ENCODE assay signal across 25 cellular contexts in the genomic region with DNA sequence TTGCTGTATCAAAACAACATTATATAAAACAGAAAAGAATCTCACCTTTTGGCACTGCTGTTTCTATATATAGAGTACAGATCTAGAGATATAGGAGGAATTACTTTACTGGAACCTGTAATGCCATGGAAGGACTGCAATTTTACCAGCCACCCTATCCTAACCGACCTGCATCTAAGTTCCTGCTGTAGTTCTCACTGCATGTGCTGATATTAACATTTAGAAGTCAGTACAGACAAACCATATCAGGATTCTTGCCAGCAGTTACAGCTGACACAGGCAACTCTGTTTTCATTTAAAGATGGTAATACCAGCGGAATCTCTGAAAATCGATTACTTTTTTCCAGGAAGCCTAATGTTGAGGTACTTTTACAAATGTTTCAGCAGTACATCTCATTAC.
"Had no signal": no experiment of that assay in that cellular context is flagged by ENCODE, and none has a peak within 500 bp of the region (broad histone marks: within the 10 kb centered on the region; RNA-seq: fewer than 3 reads in every experiment).

No MANE protein-coding gene starts in this region.

- ATAC-seq: activated naive CD4-positive, alpha-beta T cell treated with anti-CD3 and anti-CD28 coated beads, Interleukin-2, amount 50 U/mL, for 72 hours; activated naive CD8-positive, alpha-beta T cell treated with anti-CD3 and anti-CD28 coated beads, Interleukin-2, amount 50 U/mL, for 24 hours; activated T-cell treated with anti-CD3 and anti-CD28 coated beads, Interleukin-2, amount 50 U/mL, for 4 hours; T-cell had no signal

- H3K4me3 Mint-ChIP-seq: activated CD4-positive, alpha-beta memory T cell treated with anti-CD3 and anti-CD28 coated beads for 36 hours; activated CD4-positive, alpha-beta T cell treated with anti-CD3 and anti-CD28 coated beads, Interleukin-2, amount 10 ng/mL, durations not matched to agents 7 days and 5 days; activated naive CD8-positive, alpha-beta T cell treated with anti-CD3 and anti-CD28 coated beads, Interleukin-2, amount 50 U/mL, for 24 hours; activated T-cell treated with anti-CD3 and anti-CD28 coated beads, Interleukin-2, amount 50 U/mL, for 4 hours; brain; T-cell had no signal

- H3K4me1 Mint-ChIP-seq: activated CD4-positive, alpha-beta T cell treated with anti-CD3 and anti-CD28 coated beads, Interleukin-2, amount 10 ng/mL, durations not matched to agents 7 days and 5 days; activated naive CD8-positive, alpha-beta T cell treated with anti-CD3 and anti-CD28 coated beads, Interleukin-2, amount 50 U/mL, for 24 hours; brain; T-cell had no signal

- H3K27ac Mint-ChIP-seq: activated CD4-positive, alpha-beta memory T cell treated with anti-CD3 and anti-CD28 coated beads for 36 hours; activated CD4-positive, alpha-beta T cell treated with anti-CD3 and anti-CD28 coated beads, Interleukin-2, amount 10 ng/mL, durations not matched to agents 7 days and 5 days; activated naive CD8-positive, alpha-beta T cell treated with anti-CD3 and anti-CD28 coated beads, Interleukin-2, amount 50 U/mL, for 24 hours; activated T-helper 2 cell treated with anti-CD3 and anti-CD28 coated beads, Interferon-gamma antibody, Interleukin-2, Interleukin-4, amounts not matched to agents 10 μg/mL and 5 μg/mL and 100 μg/mL, durations not matched to agents 14 hours and 24 hours and 36 hours; brain; T-cell had no signal

- H3K27ac ChIP-seq: VCaP had no signal

- DNase-seq: activated CD4-positive, alpha-beta memory T cell treated with anti-CD3 and anti-CD28 coated beads for 36 hours; activated CD4-positive, alpha-beta T cell treated with anti-CD3 and anti-CD28 coated beads, Interleukin-2, amount 10 ng/mL, durations not matched to agents 7 days and 5 days; activated CD4-positive, CD25-positive, alpha-beta regulatory T cell; activated CD8-positive, alpha-beta memory T cell treated with anti-CD3 and anti-CD28 coated beads for 24 hours; activated naive CD8-positive, alpha-beta T cell treated with anti-CD3 and anti-CD28 coated beads, Interleukin-2, amount 50 U/mL, for 24 hours; activated T-cell treated with anti-CD3 and anti-CD28 coated beads, Interleukin-2, amount 50 U/mL, for 4 hours; amniotic stem cell; cerebellar nuclear complex; KG1; NCI-H1092; NCI-H1417; NCI-H1930; NCI-H345; NCI-H510A; NCI-H526 treated with DMSO at 0.1 percent for 48 hours; NK-92 treated with Interleukin-12 subunit alpha and Interleukin-12 subunit beta, amount 100 ng/mL, for 24 hours; SIG-M5; T-cell; T-helper 2 cell; T1000 had no signal

- H3K36me3 Mint-ChIP-seq: activated naive CD4-positive, alpha-beta T cell treated with anti-CD3 and anti-CD28 coated beads, Interleukin-2, amount 50 U/mL, for 72 hours had no signal

- H3K27me3 Mint-ChIP-seq: activated CD4-positive, alpha-beta memory T cell treated with anti-CD3 and anti-CD28 coated beads for 36 hours; activated CD4-positive, alpha-beta T cell treated with anti-CD3 and anti-CD28 coated beads, Interleukin-2, amount 10 ng/mL, durations not matched to agents 7 days and 5 days; activated naive CD8-positive, alpha-beta T cell treated with anti-CD3 and anti-CD28 coated beads, Interleukin-2, amount 50 U/mL, for 24 hours; brain; IgD-negative memory B cell; T-cell had no signal

- H3K9me3 Mint-ChIP-seq: activated CD4-positive, alpha-beta memory T cell treated with anti-CD3 and anti-CD28 coated beads for 36 hours; activated CD4-positive, alpha-beta T cell treated with anti-CD3 and anti-CD28 coated beads, Interleukin-2, amount 10 ng/mL, durations not matched to agents 7 days and 5 days; activated naive CD4-positive, alpha-beta T cell treated with anti-CD3 and anti-CD28 coated beads, Interleukin-2, amount 50 U/mL, for 72 hours; activated naive CD8-positive, alpha-beta T cell treated with anti-CD3 and anti-CD28 coated beads, Interleukin-2, amount 50 U/mL, for 24 hours; activated T-cell treated with anti-CD3 and anti-CD28 coated beads, Interleukin-2, amount 50 U/mL, for 4 hours; activated T-helper 2 cell treated with anti-CD3 and anti-CD28 coated beads, Interferon-gamma antibody, Interleukin-2, Interleukin-4, amounts not matched to agents 10 μg/mL and 5 μg/mL and 100 μg/mL, durations not matched to agents 14 hours and 24 hours and 36 hours; brain; IgD-negative memory B cell; T-cell had no signal
